Comparison of ENCODE assay signal across 34 cellular contexts in the genomic region with DNA sequence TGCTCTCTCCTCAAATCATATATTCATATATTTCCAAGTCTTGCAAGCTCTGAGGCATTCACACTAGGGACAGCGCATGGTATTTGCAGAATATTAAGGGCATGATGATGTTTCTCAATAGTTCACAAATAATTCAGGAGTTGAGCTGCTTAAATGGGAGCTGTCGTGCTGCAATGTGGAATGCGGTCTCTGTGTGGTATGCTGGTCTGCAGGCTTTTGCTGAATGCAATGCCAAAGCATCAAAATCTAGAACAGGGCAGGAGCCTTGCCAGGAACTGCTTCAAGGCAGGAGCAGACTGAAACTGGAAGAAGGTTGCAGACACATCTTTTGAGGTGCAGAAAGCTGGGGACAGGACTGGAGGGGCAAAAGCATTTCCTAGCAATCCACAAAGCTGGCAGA.
"Had no signal": no experiment of that assay in that cellular context is flagged by ENCODE, and none has a peak within 500 bp of the region (broad histone marks: within the 10 kb centered on the region; RNA-seq: fewer than 3 reads in every experiment).

No MANE protein-coding gene starts in this region.

- H3K9me3 ChIP-seq: body of pancreas, colonic mucosa, gastrocnemius medialis had no signal

- H3K36me3 Mint-ChIP-seq: activated CD4-positive, alpha-beta memory T cell treated with anti-CD3 and anti-CD28 coated beads for 36 hours; activated naive CD8-positive, alpha-beta T cell had no signal

- H3K27ac ChIP-seq: body of pancreas, colonic mucosa, dorsolateral prefrontal cortex, esophagus muscularis mucosa, foreskin keratinocyte, gastrocnemius medialis, heart left ventricle had no signal

- H3K4me3 ChIP-seq: body of pancreas, colonic mucosa, dorsolateral prefrontal cortex, esophagus muscularis mucosa, gastrocnemius medialis, heart left ventricle had no signal

- ATAC-seq: activated CD4-positive, alpha-beta T cell treated with anti-CD3 and anti-CD28 coated beads for 36 hours; activated CD8-positive, alpha-beta T cell treated with anti-CD3 and anti-CD28 coated beads, Interleukin-2, amount 10 ng/mL, durations not matched to agents 7 days and 5 days; activated T-cell treated with anti-CD3 and anti-CD28 coated beads, Interleukin-2, amount 50 U/mL, for 72 hours; activated T-helper 17 cell treated with anti-CD3 and anti-CD28 coated beads, Interleukin-2, amount 50 U/mL, for 72 hours; body of pancreas; foreskin keratinocyte; gastrocnemius medialis; heart left ventricle; T-helper 17 cell had no signal

- H3K36me3 ChIP-seq: colonic mucosa, esophagus muscularis mucosa, gastrocnemius medialis, heart left ventricle had no signal

- H3K4me3 Mint-ChIP-seq: activated CD4-positive, alpha-beta memory T cell treated with anti-CD3 and anti-CD28 coated beads for 36 hours; activated CD4-positive, alpha-beta T cell treated with anti-CD3 and anti-CD28 coated beads for 36 hours; activated CD4-positive, alpha-beta T cell treated with anti-CD3 and anti-CD28 coated beads, Interleukin-2, amount 10 ng/mL, durations not matched to agents 24 days and 14 days; activated CD8-positive, alpha-beta T cell treated with anti-CD3 and anti-CD28 coated beads, Interleukin-2, amount 10 ng/mL, durations not matched to agents 7 days and 5 days; activated naive CD8-positive, alpha-beta T cell; activated T-cell treated with anti-CD3 and anti-CD28 coated beads, Interleukin-2, amount 50 U/mL, for 24 hours; activated T-cell treated with anti-CD3 and anti-CD28 coated beads, Interleukin-2, amount 50 U/mL, for 72 hours; activated T-helper 17 cell treated with anti-CD3 and anti-CD28 coated beads, Interleukin-2, amount 50 U/mL, for 72 hours; dendritic cell treated with granulocyte-macrophage colony-stimulating factor and Interleukin-4, amounts not matched to agents 40 ng/mL and 50 ng/mL, for 4 days; T-helper 17 cell; T-helper 2 cell treated with Interferon-gamma antibody and Interleukin-4, amounts not matched to agents 5 μg/mL and 100 μg/mL, for 36 hours had no signal

- H3K27me3 Mint-ChIP-seq: activated CD4-positive, alpha-beta T cell treated with anti-CD3 and anti-CD28 coated beads, Interleukin-2, amount 10 ng/mL, durations not matched to agents 24 days and 14 days had no signal

- H3K4me1 ChIP-seq: body of pancreas, colonic mucosa, esophagus muscularis mucosa, foreskin keratinocyte, gastrocnemius medialis, heart left ventricle had no signal

- DNase-seq: activated CD4-positive, alpha-beta memory T cell treated with anti-CD3 and anti-CD28 coated beads for 36 hours; activated CD4-positive, alpha-beta T cell treated with anti-CD3 and anti-CD28 coated beads for 36 hours; activated CD4-positive, alpha-beta T cell treated with anti-CD3 and anti-CD28 coated beads, Interleukin-2, amount 10 ng/mL, durations not matched to agents 24 days and 14 days; activated CD4-positive, CD25-positive, alpha-beta regulatory T cell; activated CD4-positive, CD25-positive, alpha-beta regulatory T cell treated with anti-CD3 and anti-CD28 coated beads, Interleukin-2, amount 50 U/mL, for 72 hours; activated CD8-positive, alpha-beta T cell treated with anti-CD3 and anti-CD28 coated beads, Interleukin-2, amount 10 ng/mL, durations not matched to agents 7 days and 5 days; activated effector memory CD4-positive, alpha-beta T cell treated with Interleukin-2 at 50 U/mL for 16 hours; activated gamma-delta T cell treated with Interleukin-2 at 50 U/mL for 16 hours; activated naive CD4-positive, alpha-beta T cell treated with anti-CD3 and anti-CD28 coated beads, Interleukin-2, amount 50 U/mL, for 16 hours; activated naive CD4-positive, alpha-beta T cell treated with Interleukin-2 at 50 U/mL for 16 hours; activated T-cell treated with anti-CD3 and anti-CD28 coated beads for 4 hours; activated T-cell treated with anti-CD3 and anti-CD28 coated beads, Interleukin-2, amount 50 U/mL, for 24 hours; activated T-cell treated with anti-CD3 and anti-CD28 coated beads, Interleukin-2, amount 50 U/mL, for 72 hours; amniotic stem cell; anterior cingulate cortex; body of pancreas; central memory CD4-positive, alpha-beta T cell; cerebellar nuclear complex; colonic mucosa; dorsolateral prefrontal cortex; effector memory CD4-positive, alpha-beta T cell; erythroblast; foreskin keratinocyte; gastrocnemius medialis; glutamatergic neuron; heart left ventricle; T-helper 1 cell; T-helper 17 cell; T1000 had no signal

- H3K27me3 ChIP-seq: body of pancreas, colonic mucosa, foreskin keratinocyte, gastrocnemius medialis had no signal

- H3K4me1 Mint-ChIP-seq: activated CD4-positive, alpha-beta T cell treated with anti-CD3 and anti-CD28 coated beads for 36 hours; activated CD4-positive, alpha-beta T cell treated with anti-CD3 and anti-CD28 coated beads, Interleukin-2, amount 10 ng/mL, durations not matched to agents 24 days and 14 days; activated T-helper 17 cell treated with anti-CD3 and anti-CD28 coated beads, Interleukin-2, amount 50 U/mL, for 72 hours; T-helper 17 cell had no signal

- H3K27ac Mint-ChIP-seq: activated CD4-positive, alpha-beta memory T cell treated with anti-CD3 and anti-CD28 coated beads for 36 hours; activated CD4-positive, alpha-beta T cell treated with anti-CD3 and anti-CD28 coated beads for 36 hours; activated CD4-positive, alpha-beta T cell treated with anti-CD3 and anti-CD28 coated beads, Interleukin-2, amount 10 ng/mL, durations not matched to agents 24 days and 14 days; activated CD8-positive, alpha-beta T cell treated with anti-CD3 and anti-CD28 coated beads, Interleukin-2, amount 10 ng/mL, durations not matched to agents 7 days and 5 days; activated naive CD8-positive, alpha-beta T cell; activated T-cell treated with anti-CD3 and anti-CD28 coated beads, Interleukin-2, amount 50 U/mL, for 24 hours; activated T-helper 17 cell treated with anti-CD3 and anti-CD28 coated beads, Interleukin-2, amount 50 U/mL, for 72 hours; dendritic cell treated with granulocyte-macrophage colony-stimulating factor and Interleukin-4, amounts not matched to agents 40 ng/mL and 50 ng/mL, for 4 days; T-helper 17 cell; T-helper 2 cell treated with Interferon-gamma antibody and Interleukin-4, amounts not matched to agents 5 μg/mL and 100 μg/mL, for 36 hours had no signal
